Comparison of ENCODE assay signal across 12 cellular contexts in the genomic region with DNA sequence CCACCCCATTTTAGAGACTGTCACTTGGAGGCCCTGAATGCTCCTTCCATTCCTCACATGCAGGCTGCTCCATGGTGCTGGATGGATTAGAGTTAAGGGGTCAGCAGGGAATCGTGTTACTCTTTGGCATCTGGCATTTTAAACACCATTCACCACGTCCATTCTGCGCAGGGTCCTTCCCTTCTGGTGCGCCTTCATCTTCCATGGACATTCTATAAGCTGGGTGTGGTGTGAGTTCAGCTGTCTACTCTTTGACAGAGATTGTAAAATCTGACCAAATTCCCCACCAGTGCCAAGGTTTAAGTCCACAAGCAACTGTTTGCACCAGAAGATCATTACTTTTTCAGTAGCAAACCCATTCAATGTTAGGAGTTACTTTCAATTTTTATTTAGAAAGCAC. TPM values are rescaled to one million over a fixed set of nuclear protein-coding genes. Genes with fewer than 3 reads are reported as not detected.
DNase-seq lines count a peak whose midpoint lies in the region; ATAC-seq, FAIRE-seq and TF ChIP-seq lines count a peak whose summit lies in the region.
"Had no signal": no experiment of that assay in that cellular context is flagged by ENCODE, and none has a peak within 500 bp of the region (broad histone marks: within the 10 kb centered on the region; RNA-seq: fewer than 3 reads in every experiment).

No MANE protein-coding gene starts in this region.

- H3K36me3 Mint-ChIP-seq in activated CD8-positive, alpha-beta memory T cell treated with anti-CD3 and anti-CD28 coated beads, Interleukin-2, amount 10 ng/mL, durations not matched to agents 7 days and 5 days = peaks cover 64% of the 10 kb centered on the region
- H3K36me3 Mint-ChIP-seq in mesothelial cell of epicardium = peaks cover 28% of the 10 kb centered on the region

- H3K4me1 ChIP-seq in GM12878 (ENCODE audit: control insufficient read depth, insufficient read depth, low read length) (peaks cover 11% of the 10 kb centered on the region; the same call in 1 of the 2 replicates), right lobe of liver (peaks cover 0 to 67% (median 19%) of the 10 kb centered on the region in 4 donors), small intestine (ENCODE audit: control insufficient read depth in 2 of 2, insufficient read depth in 1 of 2, low read depth in 1 of 2, low read length in 1 of 2) (peaks cover 0 to 3% of the 10 kb centered on the region in 2 donors)

- H4K20me1 ChIP-seq in GM12878 (ENCODE audit: control insufficient read depth, insufficient read depth) = no peaks in the 10 kb centered on the region

- SMC1A ChIA-PET in GM12878 (lab: Charles Lee; ENCODE audit: uncharacterized antibody, unreplicated experiment) = interaction anchor here (1.2 kb wide), 1 partner anchor 63 kb away, joined by 3 read pairs; no protein-coding TSS in a partner anchor

- no peaks in the 10 kb centered on the region for H3K9me3 Mint-ChIP-seq in activated CD8-positive, alpha-beta memory T cell treated with anti-CD3 and anti-CD28 coated beads, Interleukin-2, amount 10 ng/mL, durations not matched to agents 7 days and 5 days (ENCODE audit: low read depth)
- H3K9me3 Mint-ChIP-seq in mesothelial cell of epicardium = no peaks in the 10 kb centered on the region

- peak overlapping the region; percentile 24 for H3K27ac Mint-ChIP-seq in activated CD8-positive, alpha-beta memory T cell treated with anti-CD3 and anti-CD28 coated beads, Interleukin-2, amount 10 ng/mL, durations not matched to agents 7 days and 5 days
- H3K27ac Mint-ChIP-seq in mesothelial cell of epicardium = no peak overlapping the region

- no peak for TF ChIP-seq RAD21 in GM12878 (IDR thresholded peaks at IDR 0.05; ENCODE audit: insufficient read depth, low read depth, low read length)

- intact Hi-C loops in GM12878 (cut with micrococcal nuclease; ENCODE audit: unreplicated experiment) = no loop called here
- intact Hi-C loops in right lobe of liver (cut with DNase I) = no loop called here

- ATAC-seq in activated CD8-positive, alpha-beta memory T cell treated with anti-CD3 and anti-CD28 coated beads, Interleukin-2, amount 10 ng/mL, durations not matched to agents 7 days and 5 days = no peak
- ATAC-seq in GM12878 (no peak), right lobe of liver (peak; percentile 20 to 46 (median 34)), HG03039 (IDR thresholded peaks at IDR 0.05; ENCODE audit: unreplicated experiment) (no peak)

- FAIRE-seq in GM12878 (lab: Jason Lieb, UNC) = no peak
- FAIRE-seq in small intestine (lab: Jason Lieb, UNC) = no peak

- no peak for DNase-seq in activated CD8-positive, alpha-beta memory T cell treated with anti-CD3 and anti-CD28 coated beads, Interleukin-2, amount 10 ng/mL, durations not matched to agents 7 days and 5 days
- no peak for DNase-seq in activated CD8-positive, alpha-beta memory T cell treated with anti-CD3 and anti-CD28 coated beads, Interleukin-2, amount 50 U/mL, for 4 hours
- DNase-seq in GM12878 (ENCODE audit: low read depth, low spot score) (no peak), right lobe of liver (no peak), small intestine (peak; percentile 40), mesothelial cell of epicardium (ENCODE audit: low spot score in 2 of 2, unreplicated experiment in 2 of 2) (no peak), GM20000 (ENCODE audit: low spot score) (no peak)
- DNase-seq: DND-41, islet precursor cell, OCI-M1 had no signal

- no peaks in the 10 kb centered on the region for H3K27me3 Mint-ChIP-seq in activated CD8-positive, alpha-beta memory T cell treated with anti-CD3 and anti-CD28 coated beads, Interleukin-2, amount 10 ng/mL, durations not matched to agents 7 days and 5 days
- no peaks in the 10 kb centered on the region for H3K27me3 Mint-ChIP-seq in mesothelial cell of epicardium (ENCODE audit: low read depth)

- BruUV-seq in GM12878 (replicated peaks; lab: Mats Ljungman, UMichigan) = TSS peak; percentile 22

- H3K4me2 ChIP-seq in GM12878 (ENCODE audit: control insufficient read depth, insufficient read depth) = no peak overlapping the region

- in situ Hi-C loops in GM12878 (cut with MboI) = no loop called here

- H3K36me3 ChIP-seq in GM12878 (ENCODE audit: control insufficient read depth in 2 of 2, insufficient read depth in 2 of 2, low read length in 1 of 2) (peaks cover 29 to 36% of the 10 kb centered on the region in 2 experiments), right lobe of liver (peaks cover 0 to 40% (median 10%) of the 10 kb centered on the region in 4 donors), small intestine (ENCODE audit: control insufficient read depth in 2 of 2, insufficient read depth in 2 of 2, low read length in 2 of 2) (peaks cover 16 to 20% of the 10 kb centered on the region in 2 donors)

- peaks cover 37% of the 10 kb centered on the region for H3K4me1 Mint-ChIP-seq in activated CD8-positive, alpha-beta memory T cell treated with anti-CD3 and anti-CD28 coated beads, Interleukin-2, amount 10 ng/mL, durations not matched to agents 7 days and 5 days
- H3K4me1 Mint-ChIP-seq in mesothelial cell of epicardium = peaks cover 24% of the 10 kb centered on the region

- no peaks in the 10 kb centered on the region for H3K9me3 ChIP-seq in GM12878 (replicated peaks; ENCODE audit: control insufficient read depth, insufficient read depth, low read length)
- no peaks in the 10 kb centered on the region for H3K9me3 ChIP-seq in right lobe of liver
- H3K9me3 ChIP-seq in small intestine (ENCODE audit: control insufficient read depth, low read depth) = no peaks in the 10 kb centered on the region
- H3K9me3 ChIP-seq: thoracic aorta had no signal

- RAD21 ChIA-PET in GM12878 (lab: Charles Lee; ENCODE audit: unreplicated experiment) = interaction anchor here (0.6 kb wide), 1 partner anchor 63 kb away, joined by 3 read pairs; no protein-coding TSS in a partner anchor

- whole genome bisulfite sequencing in GM12878 (ENCODE audit: insufficient coverage, insufficient replicate concordance, low lambda C conversion rate, missing lambda C conversion rate) = 95% methylated on average over 4 of the region's 4 CpGs
- 44% methylated on average over 2 of the region's 4 CpGs for WGBS in right lobe of liver (ENCODE audit: insufficient coverage, low coverage, low lambda C conversion rate, missing lambda C conversion rate)
- WGBS in small intestine, 3 donors = 60 to 71% (median 64%) methylated on average over 4 of the region's 4 CpGs

- H3K79me2 ChIP-seq in GM12878 (ENCODE audit: control insufficient read depth, insufficient read depth, low read length) = no peaks in the 10 kb centered on the region

- no peak for TF ChIP-seq EP300 in GM12878 (IDR thresholded peaks at IDR 0.05; ENCODE audit: borderline replicate concordance in 1 of 2, control insufficient read depth in 1 of 2, low read depth in 2 of 2, low read length in 2 of 2)

- H2AFZ ChIP-seq in GM12878 (ENCODE audit: control insufficient read depth, low read depth, low read length) = no peak overlapping the region

- no peak overlapping the region for H3K4me3 ChIP-seq in GM12878
- H3K4me3 ChIP-seq in right lobe of liver = no peak overlapping the region
- no peak overlapping the region for H3K4me3 ChIP-seq in small intestine (ENCODE audit: low read depth in 1 of 2, low read length in 2 of 2)
- H3K4me3 ChIP-seq: thoracic aorta had no signal

- H3K27me3 ChIP-seq in GM12878 (replicated peaks in 1 of 2; ENCODE audit: control insufficient read depth in 2 of 2, insufficient read depth in 2 of 2, low read length in 1 of 2) = no peaks in the 10 kb centered on the region
- no peaks in the 10 kb centered on the region for H3K27me3 ChIP-seq in right lobe of liver
- no peaks in the 10 kb centered on the region for H3K27me3 ChIP-seq in small intestine (ENCODE audit: control insufficient read depth in 2 of 2, insufficient read depth in 2 of 2, low read length in 2 of 2)

- no peak overlapping the region for H3K27ac ChIP-seq in GM12878 (ENCODE audit: control insufficient read depth, insufficient read depth)
- peak overlapping the region; percentile 32 to 82 (median 69) for H3K27ac ChIP-seq in right lobe of liver
- peak overlapping the region in 1 of 2 donors; percentile 26 for H3K27ac ChIP-seq in small intestine (ENCODE audit: low read depth in 1 of 2, low read length in 1 of 2)

- POLR2A ChIA-PET in GM12878 (lab: Charles Lee) = no interaction called here

- TF ChIP-seq CTCF in GM12878 (IDR thresholded peaks at IDR 0.05 in 2 of 3, conservative IDR thresholded peaks at IDR 0.05 in 1 of 3; ENCODE audit: control insufficient read depth in 2 of 3, extremely low read depth in 1 of 3, insufficient read depth in 1 of 3, low read depth in 3 of 3, low read length in 3 of 3) (no peak), right lobe of liver (IDR thresholded peaks at IDR 0.05) (no peak), mesothelial cell of epicardium (IDR thresholded peaks at IDR 0.05; ENCODE audit: unreplicated experiment) (no peak), GM20000 (IDR thresholded peaks at IDR 0.05; ENCODE audit: extremely low read depth, missing control alignments) (no peak)

- no peak for TF ChIP-seq POLR2A in GM12878 (IDR thresholded peaks at IDR 0.05; ENCODE audit: low read depth, low read length)
- TF ChIP-seq POLR2A in right lobe of liver (IDR thresholded peaks at IDR 0.05) = no peak

- H3K9ac ChIP-seq in GM12878 (ENCODE audit: control insufficient read depth, insufficient read depth, low read length) = no peak overlapping the region

- no peak overlapping the region for H3K4me3 Mint-ChIP-seq in activated CD8-positive, alpha-beta memory T cell treated with anti-CD3 and anti-CD28 coated beads, Interleukin-2, amount 10 ng/mL, durations not matched to agents 7 days and 5 days
- H3K4me3 Mint-ChIP-seq in mesothelial cell of epicardium = no peak overlapping the region

- CTCF ChIA-PET in activated CD8-positive, alpha-beta memory T cell treated with anti-CD3 and anti-CD28 coated beads, Interleukin-2, amount 10 ng/mL, durations not matched to agents 7 days and 5 days (lab: Charles Lee) = interaction anchor here (0.9 to 1.2 kb wide), 2 partner anchors 12 to 16 kb away, joined by 3 to 4 read pairs; no protein-coding TSS in a partner anchor
- CTCF ChIA-PET in GM12878 (lab: Yijun Ruan, JAX) = interaction anchor here (1.1 kb wide), 1 partner anchor 44 kb away, joined by 3 read pairs; no protein-coding TSS in a partner anchor

RNA-seq across cellular contexts. Expression of a gene that starts 47.8 kb away (rescaled TPM):
- 10 to 100 TPM; 90.6 to 92.3 TPM for total RNA-seq in activated CD8-positive, alpha-beta memory T cell treated with anti-CD3 and anti-CD28 coated beads, Interleukin-2, amount 10 ng/mL, durations not matched to agents 7 days and 5 days
- 220 and 223 TPM in 2 replicates for total RNA-seq in GM12878 (2013; cell fraction: nucleolus; rRNA removed)
- total RNA-seq in GM12878 (2014; rRNA removed) = 34.0 and 34.3 TPM in 2 replicates
- total RNA-seq in GM12878 (2014; rRNA removed; fragmentation: Illumina TruSeq; extraction: Trizol) = 43.7 and 44.3 TPM in 2 replicates
- total RNA-seq in GM12878 (2021) = 44.1 and 45.5 TPM in 2 replicates
- polyA plus RNA-seq in GM12878 (2011; ENCODE audit: low read depth) = 24.2 TPM
- 44.1 and 47.7 TPM in 2 replicates for polyA plus RNA-seq in GM12878 (2011; rRNA removed)
- 34.4 and 36.4 TPM in 2 replicates for polyA plus RNA-seq in GM12878 (2011; cell fraction: cytosol; rRNA removed)
- 77.9 TPM in 2 replicates for polyA plus RNA-seq in GM12878 (2011; cell fraction: nucleus; rRNA removed)
- polyA plus RNA-seq in GM12878 (2012) = 28.0 and 33.4 TPM in 2 replicates
- polyA plus RNA-seq in GM12878 (2014; fragmentation: Illumina TruSeq; extraction: Trizol) = 47.3 and 55.8 TPM in 2 replicates
- polyA plus RNA-seq in GM12878 (2014; fragmentation: Nextera tagmentation; extraction: Ambion mirVana) = 1 to 10 TPM; 9.1 to 9.4 TPM
- polyA plus RNA-seq in GM12878 (2014; rRNA removed) = 42.0 and 43.3 TPM in 2 replicates
- 10 to 100 TPM; 49.9 TPM for polyA plus RNA-seq in GM12878 (2016; fragmentation: Nextera tagmentation; extraction: Ambion mirVana)
- polyA minus RNA-seq in GM12878 (2011; rRNA and poly(A)+ RNA removed) = 71.2 and 81.6 TPM in 2 replicates
- polyA minus RNA-seq in GM12878 (2011; cell fraction: cytosol; rRNA and poly(A)+ RNA removed) = 11.9 and 25.9 TPM in 2 replicates
- 57.8 and 95.2 TPM in 2 replicates for polyA minus RNA-seq in GM12878 (2011; cell fraction: nucleus; rRNA and poly(A)+ RNA removed)
- 10 to 100 TPM; 13.3 to 24.8 (median 16.8) TPM for total RNA-seq in right lobe of liver
- polyA plus RNA-seq in small intestine = 10 to 100 TPM in 1 of 3 donors, 1 to 10 TPM in 2; 7.0 to 10.7 (median 7.4) TPM
- total RNA-seq in mesothelial cell of epicardium = 41.3 to 42.7 TPM (median 42.6 TPM) in 3 replicates

RNA-seq across cellular contexts. Expression of a gene that starts 48.3 kb away (rescaled TPM):
- 10 to 100 TPM; 38.4 to 40.1 TPM for total RNA-seq in activated CD8-positive, alpha-beta memory T cell treated with anti-CD3 and anti-CD28 coated beads, Interleukin-2, amount 10 ng/mL, durations not matched to agents 7 days and 5 days
- total RNA-seq in GM12878 (2013; cell fraction: nucleolus; rRNA removed) = 39.3 and 44.3 TPM in 2 replicates
- 14.6 and 15.2 TPM in 2 replicates for total RNA-seq in GM12878 (2014; rRNA removed)
- 11.6 and 13.2 TPM in 2 replicates for total RNA-seq in GM12878 (2014; rRNA removed; fragmentation: Illumina TruSeq; extraction: Trizol)
- 15.0 and 15.2 TPM in 2 replicates for total RNA-seq in GM12878 (2021)
- polyA plus RNA-seq in GM12878 (2011; ENCODE audit: low read depth) = 9.1 TPM
- 9.6 and 10.1 TPM in 2 replicates for polyA plus RNA-seq in GM12878 (2011; rRNA removed)
- polyA plus RNA-seq in GM12878 (2011; cell fraction: cytosol; rRNA removed) = 10.5 and 15.0 TPM in 2 replicates
- 22.9 and 45.6 TPM in 2 replicates for polyA plus RNA-seq in GM12878 (2011; cell fraction: nucleus; rRNA removed)
- polyA plus RNA-seq in GM12878 (2012) = 8.9 and 9.3 TPM in 2 replicates
- 14.8 and 15.1 TPM in 2 replicates for polyA plus RNA-seq in GM12878 (2014; fragmentation: Illumina TruSeq; extraction: Trizol)
- 1 to 10 TPM; 4.8 to 5.8 TPM for polyA plus RNA-seq in GM12878 (2014; fragmentation: Nextera tagmentation; extraction: Ambion mirVana)
- polyA plus RNA-seq in GM12878 (2014; rRNA removed) = 18.6 and 19.4 TPM in 2 replicates
- polyA plus RNA-seq in GM12878 (2016; fragmentation: Nextera tagmentation; extraction: Ambion mirVana) = 10 to 100 TPM; 16.8 to 18.4 TPM
- 6.3 and 8.4 TPM in 2 replicates for polyA minus RNA-seq in GM12878 (2011; rRNA and poly(A)+ RNA removed)
- polyA minus RNA-seq in GM12878 (2011; cell fraction: cytosol; rRNA and poly(A)+ RNA removed) = 3.3 and 11.3 TPM in 2 replicates
- 9.9 and 16.4 TPM in 2 replicates for polyA minus RNA-seq in GM12878 (2011; cell fraction: nucleus; rRNA and poly(A)+ RNA removed)
- 1 to 10 TPM; 4.9 to 8.8 (median 6.8) TPM for total RNA-seq in right lobe of liver
- polyA plus RNA-seq in small intestine = 10 to 100 TPM in 1 of 3 donors, 1 to 10 TPM in 2; 7.0 to 15.2 (median 7.8) TPM
- 16.6 to 18.6 TPM (median 18.0 TPM) in 3 replicates for total RNA-seq in mesothelial cell of epicardium

RNA-seq across cellular contexts. Expression of a gene that starts 50.8 kb away (rescaled TPM):
- 10 to 100 TPM; 68.6 to 78.2 TPM for total RNA-seq in activated CD8-positive, alpha-beta memory T cell treated with anti-CD3 and anti-CD28 coated beads, Interleukin-2, amount 10 ng/mL, durations not matched to agents 7 days and 5 days
- 186 and 192 TPM in 2 replicates for total RNA-seq in GM12878 (2013; cell fraction: nucleolus; rRNA removed)
- total RNA-seq in GM12878 (2014; rRNA removed) (90.1 and 93.4 TPM in 2 replicates), GM12878 (2014; rRNA removed; fragmentation: Illumina TruSeq; extraction: Trizol) (76.9 and 85.2 TPM in 2 replicates), GM12878 (2021) (78.8 and 81.4 TPM in 2 replicates), right lobe of liver (10 to 100 TPM; 14.4 to 33.7 (median 24.6) TPM), mesothelial cell of epicardium (25.1 to 28.1 TPM (median 27.6 TPM) in 3 replicates)
- 44.8 TPM for polyA plus RNA-seq in GM12878 (2011; ENCODE audit: low read depth)
- polyA plus RNA-seq in GM12878 (2011; rRNA removed) (82.8 and 110 TPM in 2 replicates), GM12878 (2014; fragmentation: Illumina TruSeq; extraction: Trizol) (76.2 and 106 TPM in 2 replicates), GM12878 (2014; fragmentation: Nextera tagmentation; extraction: Ambion mirVana) (10 to 100 TPM; 10.2 to 18.2 TPM), GM12878 (2014; rRNA removed) (75.2 and 89.1 TPM in 2 replicates), GM12878 (2016; fragmentation: Nextera tagmentation; extraction: Ambion mirVana) (10 to 100 TPM; 38.5 to 40.3 TPM), small intestine (10 to 100 TPM; 15.5 to 23.7 (median 18.6) TPM)
- polyA plus RNA-seq in GM12878 (2011; cell fraction: cytosol; rRNA removed) = 76.6 and 102 TPM in 2 replicates
- 147 and 169 TPM in 2 replicates for polyA plus RNA-seq in GM12878 (2011; cell fraction: nucleus; rRNA removed)
- polyA plus RNA-seq in GM12878 (2012) = 53.4 and 59.4 TPM in 2 replicates
- 65.0 and 97.9 TPM in 2 replicates for polyA minus RNA-seq in GM12878 (2011; rRNA and poly(A)+ RNA removed)
- 22.2 and 25.9 TPM in 2 replicates for polyA minus RNA-seq in GM12878 (2011; cell fraction: cytosol; rRNA and poly(A)+ RNA removed)
- 35.7 and 47.7 TPM in 2 replicates for polyA minus RNA-seq in GM12878 (2011; cell fraction: nucleus; rRNA and poly(A)+ RNA removed)

Comparison
In these comparisons a context has a peak if more than half of its experiments do, and no peak if none do; other contexts are left out.
1. ATAC-seq: peak in right lobe of liver (4 of 4); none in activated CD8-positive, alpha-beta memory T cell treated with anti-CD3 and anti-CD28 coated beads, Interleukin-2, amount 10 ng/mL, durations not matched to agents 7 days and 5 days (single experiment), GM12878 (single experiment) and HG03039 (single experiment).